In the genomic region with DNA sequence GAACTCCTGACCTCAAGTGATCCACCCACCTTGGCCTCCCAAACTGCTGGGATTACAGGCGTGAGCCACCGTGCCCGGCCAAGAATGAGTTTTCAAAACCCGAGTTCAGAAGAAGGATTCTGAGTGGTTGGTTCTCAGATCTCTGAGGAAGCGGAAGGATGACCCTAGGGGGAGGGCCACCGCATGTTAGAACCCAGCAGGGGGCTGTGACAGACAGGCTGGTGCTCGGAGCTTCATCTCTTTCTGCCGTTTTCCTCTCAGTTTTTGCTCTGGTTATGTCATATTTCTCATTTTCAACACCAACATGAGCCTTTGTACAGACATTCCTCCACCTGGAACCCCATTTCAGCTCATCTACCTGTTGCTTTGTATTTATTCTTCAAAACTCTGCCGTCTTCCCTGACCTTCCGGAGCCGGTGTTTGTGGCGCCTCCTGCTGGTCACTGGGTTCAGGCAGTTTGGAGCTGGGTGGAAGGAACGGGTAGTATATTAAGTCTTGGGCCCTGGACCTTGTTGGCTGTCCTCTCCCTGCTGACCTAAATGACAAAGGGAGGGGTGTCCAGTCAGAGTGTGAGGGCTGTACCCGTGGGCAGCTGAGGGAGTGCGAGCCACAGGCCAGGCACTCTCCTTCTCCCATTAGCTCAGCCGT, we compare ENCODE assay signal across 12 cellular contexts. TPM values are rescaled to one million over a fixed set of nuclear protein-coding genes. Genes with fewer than 3 reads are reported as not detected.
DNase-seq lines count a peak whose midpoint lies in the region; ATAC-seq and TF ChIP-seq lines count a peak whose summit lies in the region.
"Had no signal": no experiment of that assay in that cellular context is flagged by ENCODE, and none has a peak within 500 bp of the region (broad histone marks: within the 10 kb centered on the region; RNA-seq: fewer than 3 reads in every experiment).

A gene with protein sequence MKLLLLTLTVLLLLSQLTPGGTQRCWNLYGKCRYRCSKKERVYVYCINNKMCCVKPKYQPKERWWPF (plus strand): TSS at position 621 of the 648 bp plus-strand sequence. CDS start 67 bp downstream, outside the sequence.

- ATAC-seq in GM18858 (IDR thresholded peaks at IDR 0.05; ENCODE audit: unreplicated experiment) = no peak
- ATAC-seq: upper lobe of right lung had no signal

- TF ChIP-seq CTCF in GM12873 (IDR thresholded peaks at IDR 0.05; ENCODE audit: insufficient read depth, low read depth, low read length, missing control alignments) (peak; percentile 55), neural progenitor cell (IDR thresholded peaks at IDR 0.05) (peak; percentile 4)

- in situ Hi-C loops in SK-MEL-5 (cut with HindIII; ENCODE audit: low pct_unique_long_range_greater_than_20kb, low sequenced_read_pairs) = no loop called here

- H3K4me3 Mint-ChIP-seq in neural progenitor cell = no peak within 1 kb of the TSS

- no peaks in the 10 kb centered on the region for H3K4me1 Mint-ChIP-seq in neural progenitor cell

- no peaks in the 10 kb centered on the region for H3K36me3 Mint-ChIP-seq in neural progenitor cell

- H3K4me1 ChIP-seq in neural progenitor cell = no peaks in the 10 kb centered on the region
- H3K4me1 ChIP-seq: upper lobe of right lung had no signal

- no peak within 1 kb of the TSS for H3K9ac ChIP-seq in neural progenitor cell

- no peak within 1 kb of the TSS for H2AFZ ChIP-seq in neural progenitor cell (replicated peaks)
- H2AFZ ChIP-seq: hepatocyte had no signal

- no peak within 1 kb of the TSS for H3K27ac ChIP-seq in neural progenitor cell
- H3K27ac ChIP-seq: hepatocyte, upper lobe of right lung had no signal

- H3K36me3 ChIP-seq in neural progenitor cell = no peaks in the 10 kb centered on the region
- H3K36me3 ChIP-seq: upper lobe of right lung had no signal

- peaks cover 2% of the 10 kb centered on the region for H3K9me3 Mint-ChIP-seq in neural progenitor cell

- H3K4me2 ChIP-seq in neural progenitor cell = no peak within 1 kb of the TSS
- H3K4me2 ChIP-seq: hepatocyte had no signal

- H3K79me2 ChIP-seq in neural progenitor cell (ENCODE audit: low read depth) = no peaks in the 10 kb centered on the region
- H3K79me2 ChIP-seq: hepatocyte had no signal

- H3K27me3 Mint-ChIP-seq in neural progenitor cell (ENCODE audit: insufficient read depth, low read depth) = peaks cover 9% of the 10 kb centered on the region

- no peaks in the 10 kb centered on the region for H4K20me1 ChIP-seq in neural progenitor cell (ENCODE audit: low read depth)

- peak; percentile 23 to 41 for DNase-seq in activated CD4-positive, alpha-beta T cell treated with anti-CD3 and anti-CD28 coated beads, Interleukin-2, amount 50 U/mL, for 48 hours
- no peak for DNase-seq in activated CD4-positive, alpha-beta T cell treated with anti-CD3 and anti-CD28 coated beads for 4 hours
- peak; percentile 45 for DNase-seq in SK-MEL-5 (ENCODE audit: low read depth, low spot score)
- DNase-seq in neural progenitor cell (ENCODE audit: low spot score) = no peak
- no peak for DNase-seq in GM19238 (ENCODE audit: insufficient read length, low spot score)
- DNase-seq in NCI-H1105 (lab: John Stamatoyannopoulos, UW) = no peak
- DNase-seq: upper lobe of right lung had no signal

- H3K4me3 ChIP-seq in neural progenitor cell = no peak within 1 kb of the TSS
- H3K4me3 ChIP-seq: hepatocyte, upper lobe of right lung had no signal

- no peak within 1 kb of the TSS for H3K27ac Mint-ChIP-seq in neural progenitor cell

- no peaks in the 10 kb centered on the region for H3F3A ChIP-seq in neural progenitor cell (ENCODE audit: low read depth)

- H3K9me3 ChIP-seq in neural progenitor cell (ENCODE audit: low read depth) = peaks cover 12% of the 10 kb centered on the region
- H3K9me3 ChIP-seq: upper lobe of right lung had no signal

- H3K27me3 ChIP-seq in neural progenitor cell = no peaks in the 10 kb centered on the region
- H3K27me3 ChIP-seq: hepatocyte, upper lobe of right lung had no signal

RNA-seq across cellular contexts. Expression of the gene that starts here (rescaled TPM):
- not detected in 2 replicates for total RNA-seq in SK-MEL-5 (2014; rRNA removed; shearing (Covaris generic))
- not detected in 2 replicates for polyA plus RNA-seq in SK-MEL-5 (2015; cell fraction: cytosol; rRNA removed)
- polyA plus RNA-seq in SK-MEL-5 (2015; cell fraction: nucleus; rRNA removed) = not detected in 2 replicates
- total RNA-seq in neural progenitor cell (ENCODE audit: low replicate concordance) = not detected in 2 replicates
- total RNA-seq: hepatocyte, lower leg skin, skeletal muscle tissue, upper lobe of right lung had no signal
- polyA plus RNA-seq: hepatocyte had no signal

Comparison
In these comparisons a context has a peak if more than half of its experiments do, and no peak if none do; other contexts are left out.
1. DNase-seq: peak in activated CD4-positive, alpha-beta T cell treated with anti-CD3 and anti-CD28 coated beads, Interleukin-2, amount 50 U/mL, for 48 hours (2 of 2); none in activated CD4-positive, alpha-beta T cell treated with anti-CD3 and anti-CD28 coated beads for 4 hours (0 of 2), neural progenitor cell (single experiment), GM19238 (single experiment) and NCI-H1105 (single experiment).
2. Peak in DNase-seq in SK-MEL-5; RNA of the gene not detected or under 1 TPM.